In the genomic region with DNA sequence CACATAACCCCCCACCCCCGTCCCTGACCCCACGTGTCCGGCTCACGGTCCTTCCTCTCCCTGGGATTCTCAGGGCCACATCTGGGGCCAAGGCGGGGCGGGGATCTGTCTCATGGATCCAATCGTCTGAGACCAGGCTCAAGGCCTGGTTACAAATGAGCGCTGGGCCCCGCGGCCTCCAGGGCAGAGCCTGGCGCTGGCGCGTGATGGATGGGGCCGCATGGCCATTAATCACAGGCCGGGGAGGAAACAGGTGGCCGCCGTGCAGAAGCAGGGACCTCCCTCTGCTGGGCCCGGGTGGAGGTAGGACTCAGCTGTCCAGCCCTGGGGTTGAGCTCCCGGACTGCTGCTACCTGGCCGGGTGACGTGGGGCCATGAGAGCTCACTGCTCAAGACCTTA, we compare ENCODE assay signal across 19 cellular contexts. TPM values are rescaled to one million over a fixed set of nuclear protein-coding genes. Genes with fewer than 3 reads are reported as not detected.
DNase-seq lines count a peak whose midpoint lies in the region; ATAC-seq and TF ChIP-seq lines count a peak whose summit lies in the region.
"Had no signal": no experiment of that assay in that cellular context is flagged by ENCODE, and none has a peak within 500 bp of the region (broad histone marks: within the 10 kb centered on the region; RNA-seq: fewer than 3 reads in every experiment).

No MANE protein-coding gene starts in this region.

- no peaks in the 10 kb centered on the region for H3K9me3 ChIP-seq in BE2C
- H3K9me3 ChIP-seq: colonic mucosa, mucosa of descending colon, upper lobe of right lung had no signal

- H3K27ac Mint-ChIP-seq in IgD-negative memory B cell, result peak overlapping the region in 2 of 3 donors; percentile 52 to 92
- H3K27ac Mint-ChIP-seq in nephron, result peak overlapping the region in 2 of 3 experiments; percentile 34 to 48
- H3K27ac Mint-ChIP-seq: activated naive CD4-positive, alpha-beta T cell treated with anti-CD3 and anti-CD28 coated beads, Interleukin-2, amount 10 ng/mL, durations not matched to agents 7 days and 5 days; H9 had no signal

- H3K27me3 ChIP-seq in BE2C, result no peaks in the 10 kb centered on the region
- H3K27me3 ChIP-seq: colonic mucosa, upper lobe of right lung had no signal

- TF ChIP-seq CTCF in BE2C (IDR thresholded peaks at IDR 0.05; ENCODE audit: low read depth, low read length), result no peak
- no peak for TF ChIP-seq CTCF in nephron (IDR thresholded peaks at IDR 0.05; ENCODE audit: unreplicated experiment in 3 of 3)

- DNase-seq in BE2C, result peak; percentile 93
- peak; percentile 73 for DNase-seq in SK-N-DZ (ENCODE audit: low spot score)
- no peak for DNase-seq in hepatic stellate cell (ENCODE audit: low spot score)
- DNase-seq in hypothalamus (lab: John Stamatoyannopoulos, UW), result no peak
- no peak for DNase-seq in NCI-H2029 (lab: John Stamatoyannopoulos, UW)
- DNase-seq: activated naive CD4-positive, alpha-beta T cell treated with anti-CD3 and anti-CD28 coated beads, Interleukin-2, amount 10 ng/mL, durations not matched to agents 7 days and 5 days; CD8-positive, alpha-beta memory T cell; colonic mucosa; H9; left cardiac atrium; mucosa of descending colon; NCI-H2029 treated with DMSO at 0.1 percent for 48 hours; stimulated activated CD4-positive, alpha-beta T cell treated with anti-CD3 and anti-CD28 coated beads, Interleukin-2, amount 100 ng/mL, for 24 hours; T-cell; upper lobe of right lung had no signal

- H3K9me3 Mint-ChIP-seq in IgD-negative memory B cell (no peaks in the 10 kb centered on the region), nephron (no peaks in the 10 kb centered on the region)
- H3K9me3 Mint-ChIP-seq: activated naive CD4-positive, alpha-beta T cell treated with anti-CD3 and anti-CD28 coated beads, Interleukin-2, amount 10 ng/mL, durations not matched to agents 7 days and 5 days; CD8-positive, alpha-beta memory T cell; H9; T-cell had no signal

- no peaks in the 10 kb centered on the region for H3K27me3 Mint-ChIP-seq in IgD-negative memory B cell
- peaks cover 27% of the 10 kb centered on the region for H3K27me3 Mint-ChIP-seq in nephron (ENCODE audit: low read depth)
- H3K27me3 Mint-ChIP-seq: T-cell had no signal

- peaks cover 10% of the 10 kb centered on the region for H3K4me1 ChIP-seq in BE2C
- H3K4me1 ChIP-seq: colonic mucosa had no signal

- no peak overlapping the region for H3K4me3 ChIP-seq in BE2C (ENCODE audit: low read depth, low read length)
- H3K4me3 ChIP-seq: colonic mucosa, mucosa of descending colon, upper lobe of right lung had no signal

- ATAC-seq in HG03139 (IDR thresholded peaks at IDR 0.05; ENCODE audit: unreplicated experiment), result no peak
- ATAC-seq: left cardiac atrium, mucosa of descending colon, sciatic nerve, T-cell, upper lobe of right lung had no signal

- H3K4me3 Mint-ChIP-seq in IgD-negative memory B cell, result peak overlapping the region in 2 of 4 donors; percentile 51 to 67
- no peak overlapping the region for H3K4me3 Mint-ChIP-seq in nephron
- H3K4me3 Mint-ChIP-seq: activated naive CD4-positive, alpha-beta T cell treated with anti-CD3 and anti-CD28 coated beads, Interleukin-2, amount 10 ng/mL, durations not matched to agents 7 days and 5 days; CD8-positive, alpha-beta memory T cell; H9; T-cell had no signal

- H3K4me1 Mint-ChIP-seq in IgD-negative memory B cell (peaks cover 13 to 31% (median 24%) of the 10 kb centered on the region in 3 donors), nephron (peaks cover 18% of the 10 kb centered on the region)

- H3K36me3 Mint-ChIP-seq in IgD-negative memory B cell, result no peaks in the 10 kb centered on the region
- H3K36me3 Mint-ChIP-seq in nephron (ENCODE audit: low read depth), result no peaks in the 10 kb centered on the region
- H3K36me3 Mint-ChIP-seq: activated naive CD4-positive, alpha-beta T cell treated with anti-CD3 and anti-CD28 coated beads, Interleukin-2, amount 10 ng/mL, durations not matched to agents 7 days and 5 days; CD8-positive, alpha-beta memory T cell; T-cell had no signal

- H3K36me3 ChIP-seq in BE2C, result no peaks in the 10 kb centered on the region
- H3K36me3 ChIP-seq: colonic mucosa, upper lobe of right lung had no signal

RNA-seq across cellular contexts. Expression of gene TLE5, which starts 5.8 kb away (rescaled TPM):
- 1,091 TPM for polyA plus RNA-seq in BE2C (2012; ENCODE audit: insufficient read depth, insufficient read length, low read depth)
- polyA plus RNA-seq in IgD-negative memory B cell, result 443 TPM
- polyA plus RNA-seq in SK-N-DZ (2014; cell fraction: cytosol; rRNA removed), result 197 and 209 TPM in 2 replicates
- polyA plus RNA-seq in SK-N-DZ (2014; cell fraction: nucleus; rRNA removed), result 168 and 213 TPM in 2 replicates

RNA-seq across cellular contexts. Expression of gene GNA11, which starts 26.1 kb away (rescaled TPM):
- 180 TPM for polyA plus RNA-seq in BE2C (2012; ENCODE audit: insufficient read depth, insufficient read length, low read depth)
- 0.30 TPM for polyA plus RNA-seq in IgD-negative memory B cell
- 19.1 and 24.7 TPM in 2 replicates for polyA plus RNA-seq in SK-N-DZ (2014; cell fraction: cytosol; rRNA removed)
- polyA plus RNA-seq in SK-N-DZ (2014; cell fraction: nucleus; rRNA removed), result 24.0 and 25.2 TPM in 2 replicates

RNA-seq across cellular contexts. Expression of gene TLE2, which starts 39.0 kb away (rescaled TPM):
- polyA plus RNA-seq in BE2C (2012; ENCODE audit: insufficient read depth, insufficient read length, low read depth), result 114 TPM
- polyA plus RNA-seq in IgD-negative memory B cell, result 0.56 TPM
- polyA plus RNA-seq in SK-N-DZ (2014; cell fraction: cytosol; rRNA removed), result 1.2 and 1.7 TPM in 2 replicates
- 1.1 and 2.9 TPM in 2 replicates for polyA plus RNA-seq in SK-N-DZ (2014; cell fraction: nucleus; rRNA removed)

Comparison
In these comparisons a context has a peak if more than half of its experiments do, and no peak if none do; other contexts are left out.
1. DNase-seq: peak in BE2C (single experiment) and SK-N-DZ (single experiment); none in hepatic stellate cell (single experiment), hypothalamus (0 of 51) and NCI-H2029 (single experiment).